ENCODE assay signal across 21 cellular contexts in the genomic region with DNA sequence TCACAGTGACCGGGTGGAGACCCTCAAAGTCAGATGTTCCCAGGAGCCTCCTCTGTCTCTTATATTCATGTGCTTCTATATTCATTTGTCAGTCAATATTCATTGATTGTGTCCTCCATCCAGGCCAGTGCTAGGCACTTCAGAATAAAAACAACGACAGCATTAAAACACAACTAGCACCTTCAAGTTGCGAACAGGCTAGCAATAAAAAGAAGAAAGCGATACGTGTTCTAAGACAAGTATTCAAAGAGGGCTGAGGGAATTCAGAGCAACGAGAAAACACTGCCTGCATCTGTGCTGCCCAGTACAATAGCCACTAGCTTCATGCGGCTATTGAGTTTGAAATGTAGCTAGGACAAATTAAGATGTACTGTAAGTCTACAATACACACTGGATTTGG.
A peak's percentile ranks its signal among the peaks of the same experiment; 100 is the strongest.
DNase-seq lines count a peak whose midpoint lies in the region; ATAC-seq and TF ChIP-seq lines count a peak whose summit lies in the region.
"Had no signal": no experiment of that assay in that cellular context is flagged by ENCODE, and none has a peak within 500 bp of the region (broad histone marks: within the 10 kb centered on the region; RNA-seq: fewer than 3 reads in every experiment).

No MANE protein-coding gene starts in this region.

- H3K4me1 ChIP-seq in SJCRH30: peaks cover 71% of the 10 kb centered on the region
- H3K4me1 ChIP-seq in neural progenitor cell: peaks cover 36% of the 10 kb centered on the region
- H3K4me1 ChIP-seq in CD8-positive, alpha-beta memory T cell (ENCODE audit: insufficient read depth, low read length): no peaks in the 10 kb centered on the region

- CTCF ChIA-PET in CD8-positive, alpha-beta memory T cell (lab: Charles Lee): no interaction called here

- H3K36me3 ChIP-seq in SJCRH30 (peaks cover 2% of the 10 kb centered on the region; the same call in 1 of the 2 replicates), neural progenitor cell (no peaks in the 10 kb centered on the region)
- no peaks in the 10 kb centered on the region for H3K36me3 ChIP-seq in CD8-positive, alpha-beta memory T cell (ENCODE audit: insufficient read depth, low read length)
- H3K36me3 ChIP-seq: Peyer's patch had no signal

- POLR2A ChIA-PET in CD8-positive, alpha-beta memory T cell (lab: Charles Lee): no interaction called here

- no peak overlapping the region for H2AFZ ChIP-seq in neural progenitor cell (replicated peaks)

- peaks cover 5% of the 10 kb centered on the region for H3K27me3 Mint-ChIP-seq in neural progenitor cell (ENCODE audit: insufficient read depth, low read depth)
- peaks cover 0 to 16% of the 10 kb centered on the region in 2 donors for H3K27me3 Mint-ChIP-seq in CD8-positive, alpha-beta memory T cell

- no peaks in the 10 kb centered on the region for H3F3A ChIP-seq in neural progenitor cell (ENCODE audit: low read depth)

- no peak overlapping the region for H3K4me2 ChIP-seq in neural progenitor cell

- no peaks in the 10 kb centered on the region for H3K9me3 ChIP-seq in SJCRH30 (replicated peaks)
- H3K9me3 ChIP-seq in neural progenitor cell (ENCODE audit: low read depth): no peaks in the 10 kb centered on the region
- H3K9me3 ChIP-seq in CD8-positive, alpha-beta memory T cell (ENCODE audit: low read length): no peaks in the 10 kb centered on the region
- H3K9me3 ChIP-seq: Peyer's patch, SJSA1 had no signal

- H3K36me3 Mint-ChIP-seq in neural progenitor cell: peaks cover 2% of the 10 kb centered on the region
- H3K36me3 Mint-ChIP-seq in CD8-positive, alpha-beta memory T cell: no peaks in the 10 kb centered on the region

- H3K9ac ChIP-seq in neural progenitor cell: no peak overlapping the region

- H3K27me3 ChIP-seq in SJCRH30 (no peaks in the 10 kb centered on the region), neural progenitor cell (no peaks in the 10 kb centered on the region)
- H3K27me3 ChIP-seq in CD8-positive, alpha-beta memory T cell (ENCODE audit: insufficient read depth, low read length, poor library complexity, severe bottlenecking): peaks cover 5% of the 10 kb centered on the region
- H3K27me3 ChIP-seq: Peyer's patch, SJSA1 had no signal

- H3K4me3 ChIP-seq in SJCRH30: no peak overlapping the region
- no peak overlapping the region for H3K4me3 ChIP-seq in neural progenitor cell
- H3K4me3 ChIP-seq in CD8-positive, alpha-beta memory T cell (ENCODE audit: low read length): no peak overlapping the region
- H3K4me3 ChIP-seq: Peyer's patch, SJSA1 had no signal

- no peaks in the 10 kb centered on the region for H4K20me1 ChIP-seq in neural progenitor cell (ENCODE audit: low read depth)

- no peak for TF ChIP-seq CTCF in neural progenitor cell (IDR thresholded peaks at IDR 0.05)

- no peaks in the 10 kb centered on the region for H3K79me2 ChIP-seq in neural progenitor cell (ENCODE audit: low read depth)

- no peak overlapping the region for H3K4me3 Mint-ChIP-seq in neural progenitor cell
- H3K4me3 Mint-ChIP-seq in CD8-positive, alpha-beta memory T cell: no peak overlapping the region
- H3K4me3 Mint-ChIP-seq: IgD-negative memory B cell had no signal

- H3K9me3 Mint-ChIP-seq in neural progenitor cell: no peaks in the 10 kb centered on the region
- no peaks in the 10 kb centered on the region for H3K9me3 Mint-ChIP-seq in CD8-positive, alpha-beta memory T cell
- H3K9me3 Mint-ChIP-seq: IgD-negative memory B cell had no signal

- DNase-seq in SJCRH30 (no peak), globus pallidus (ENCODE audit: low spot score) (peak; percentile 64), neural progenitor cell (ENCODE audit: low spot score) (no peak), superior temporal gyrus (ENCODE audit: extremely low spot score) (peak; percentile 66), HUDEP-2 (lab: John Stamatoyannopoulos, UW; ENCODE audit: unreplicated experiment in 76 of 76) (no peak)
- no peak for DNase-seq in CD8-positive, alpha-beta memory T cell
- DNase-seq: 8988T, DMS53, GDM1, NCI-H1105, NCI-H146, NCI-H2029, NCI-H2171, NCI-H345, NCI-H524 treated with DMSO at 0.1 percent for 48 hours, NCI-H82, Peyer's patch had no signal

- peaks cover 87% of the 10 kb centered on the region for H3K4me1 Mint-ChIP-seq in neural progenitor cell
- H3K4me1 Mint-ChIP-seq in CD8-positive, alpha-beta memory T cell: no peaks in the 10 kb centered on the region

- H3K27ac ChIP-seq in SJCRH30: peak overlapping the region; percentile 76
- H3K27ac ChIP-seq in neural progenitor cell: no peak overlapping the region
- H3K27ac ChIP-seq in CD8-positive, alpha-beta memory T cell (ENCODE audit: low read depth, low read length): no peak overlapping the region
- H3K27ac ChIP-seq: Peyer's patch, SJSA1 had no signal

- H3K27ac Mint-ChIP-seq in neural progenitor cell: peak overlapping the region; percentile 8
- H3K27ac Mint-ChIP-seq in CD8-positive, alpha-beta memory T cell: no peak overlapping the region
- H3K27ac Mint-ChIP-seq: IgD-negative memory B cell had no signal

- ATAC-seq in GM19023 (IDR thresholded peaks at IDR 0.05; ENCODE audit: unreplicated experiment): no peak
- ATAC-seq: HCT116 had no signal

Comparison
In these comparisons a context has a peak if more than half of its experiments do, and no peak if none do; other contexts are left out.
1. DNase-seq: peak in globus pallidus (single experiment) and superior temporal gyrus (single experiment); none in SJCRH30 (0 of 2), neural progenitor cell (single experiment), HUDEP-2 (0 of 76) and CD8-positive, alpha-beta memory T cell (0 of 5).